In the genomic region with DNA sequence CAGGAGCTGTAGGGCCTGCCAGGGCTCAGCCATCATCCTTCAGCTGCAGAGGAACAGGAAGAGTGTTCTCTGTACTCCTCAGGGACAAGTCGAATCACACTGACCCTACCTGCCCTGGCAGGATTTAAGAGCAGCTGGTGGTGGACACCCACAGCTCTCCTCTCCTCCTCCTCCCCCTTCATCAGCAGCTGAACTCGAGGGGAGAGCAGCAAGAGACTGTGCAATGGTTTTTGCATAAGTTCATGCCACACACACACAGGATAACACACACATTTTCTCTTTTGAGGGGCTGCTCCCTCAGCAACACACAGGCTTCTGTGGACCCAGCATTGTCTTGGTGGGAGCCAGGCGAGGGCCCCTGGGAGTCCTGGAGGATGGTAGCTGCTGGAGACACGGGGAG, we compare ENCODE assay signal across 35 cellular contexts. TPM values are rescaled to one million over a fixed set of nuclear protein-coding genes. Genes with fewer than 3 reads are reported as not detected.
"Had no signal": no experiment of that assay in that cellular context is flagged by ENCODE, and none has a peak within 500 bp of the region (broad histone marks: within the 10 kb centered on the region; RNA-seq: fewer than 3 reads in every experiment).

TSS of gene CST11 (minus strand) at position 101 of the 400 bp plus-strand sequence. CDS start at position 36, 65 bp downstream.

- H3K27ac ChIP-seq: PC-9, VCaP had no signal

- H3K36me3 Mint-ChIP-seq: activated CD8-positive, alpha-beta memory T cell treated with anti-CD3 and anti-CD28 coated beads, Interleukin-2, amount 10 ng/mL, durations not matched to agents 7 days and 5 days; activated naive CD4-positive, alpha-beta T cell treated with anti-CD3 and anti-CD28 coated beads, Interleukin-2, amount 10 ng/mL, durations not matched to agents 7 days and 5 days; activated naive CD8-positive, alpha-beta T cell; brain had no signal

- H3K4me1 Mint-ChIP-seq: brain had no signal

- ATAC-seq: activated CD8-positive, alpha-beta memory T cell treated with anti-CD3 and anti-CD28 coated beads, Interleukin-2, amount 10 ng/mL, durations not matched to agents 7 days and 5 days; activated naive CD8-positive, alpha-beta T cell treated with anti-CD3 and anti-CD28 coated beads, Interleukin-2, amount 50 U/mL, for 24 hours had no signal

- H3K9me3 Mint-ChIP-seq: activated CD4-positive, alpha-beta memory T cell treated with anti-CD3 and anti-CD28 coated beads, Interleukin-2, amount 10 ng/mL, durations not matched to agents 7 days and 5 days; activated naive CD4-positive, alpha-beta T cell treated with anti-CD3 and anti-CD28 coated beads, Interleukin-2, amount 10 ng/mL, durations not matched to agents 7 days and 5 days; activated naive CD8-positive, alpha-beta T cell treated with anti-CD3 and anti-CD28 coated beads, Interleukin-2, amount 50 U/mL, for 24 hours; brain had no signal

- DNase-seq: activated CD4-positive, alpha-beta memory T cell treated with anti-CD3 and anti-CD28 coated beads, Interleukin-2, amount 10 ng/mL, durations not matched to agents 7 days and 5 days; activated CD4-positive, alpha-beta T cell treated with anti-CD3 and anti-CD28 coated beads for 1 hour; activated CD4-positive, alpha-beta T cell treated with anti-CD3 and anti-CD28 coated beads for 48 hours; activated CD4-positive, CD25-positive, alpha-beta regulatory T cell; activated CD8-positive, alpha-beta memory T cell treated with anti-CD3 and anti-CD28 coated beads for 24 hours; activated CD8-positive, alpha-beta memory T cell treated with anti-CD3 and anti-CD28 coated beads, Interleukin-2, amount 10 ng/mL, durations not matched to agents 7 days and 5 days; activated CD8-positive, alpha-beta memory T cell treated with anti-CD3 and anti-CD28 coated beads, Interleukin-2, amount 50 U/mL, for 48 hours; activated effector memory CD4-positive, alpha-beta T cell treated with Interleukin-2 at 50 U/mL for 16 hours; activated naive CD4-positive, alpha-beta T cell treated with anti-CD3 and anti-CD28 coated beads, Interleukin-2, amount 10 ng/mL, durations not matched to agents 7 days and 5 days; activated naive CD8-positive, alpha-beta T cell treated with anti-CD3 and anti-CD28 coated beads, Interleukin-2, amount 50 U/mL, for 24 hours; activated T-cell treated with anti-CD3 and anti-CD28 coated beads, Interleukin-2, amount 50 U/mL, for 48 hours; anterior cingulate cortex; caudate nucleus; cerebellar nuclear complex; NCI-H1105; NCI-H1417 treated with DMSO at 0.1 percent for 48 hours; NCI-H187 treated with DMSO at 0.1 percent for 48 hours; NCI-H2081; NCI-H2171 treated with DMSO at 0.1 percent for 48 hours; NCI-H2227 treated with DMSO at 0.1 percent for 48 hours; NCI-H446; NCI-H524; NCI-H82; PC-9; Right ventricle myocardium superior; SW 1271; T-helper 1 cell; T-helper 2 cell; T-helper 9 cell had no signal

- H2AFZ ChIP-seq: PC-9 had no signal

- H3K27me3 Mint-ChIP-seq: activated naive CD8-positive, alpha-beta T cell had no signal

- H3K4me3 Mint-ChIP-seq: activated CD4-positive, alpha-beta memory T cell treated with anti-CD3 and anti-CD28 coated beads, Interleukin-2, amount 10 ng/mL, durations not matched to agents 7 days and 5 days; activated CD8-positive, alpha-beta memory T cell treated with anti-CD3 and anti-CD28 coated beads, Interleukin-2, amount 10 ng/mL, durations not matched to agents 7 days and 5 days; activated naive CD4-positive, alpha-beta T cell treated with anti-CD3 and anti-CD28 coated beads, Interleukin-2, amount 10 ng/mL, durations not matched to agents 7 days and 5 days; activated naive CD8-positive, alpha-beta T cell; activated naive CD8-positive, alpha-beta T cell treated with anti-CD3 and anti-CD28 coated beads, Interleukin-2, amount 50 U/mL, for 24 hours; brain had no signal

- H3K4me2 ChIP-seq: PC-9 had no signal

- H3K4me3 ChIP-seq: PC-9 had no signal

- H3K27ac Mint-ChIP-seq: activated CD4-positive, alpha-beta memory T cell treated with anti-CD3 and anti-CD28 coated beads, Interleukin-2, amount 10 ng/mL, durations not matched to agents 7 days and 5 days; activated CD8-positive, alpha-beta memory T cell treated with anti-CD3 and anti-CD28 coated beads, Interleukin-2, amount 10 ng/mL, durations not matched to agents 7 days and 5 days; activated naive CD4-positive, alpha-beta T cell treated with anti-CD3 and anti-CD28 coated beads, Interleukin-2, amount 10 ng/mL, durations not matched to agents 7 days and 5 days; activated naive CD8-positive, alpha-beta T cell; activated naive CD8-positive, alpha-beta T cell treated with anti-CD3 and anti-CD28 coated beads, Interleukin-2, amount 50 U/mL, for 24 hours; brain had no signal

RNA-seq across cellular contexts. Expression of gene CST11, which starts in this region (rescaled TPM):
- total RNA-seq: activated CD4-positive, alpha-beta memory T cell treated with anti-CD3 and anti-CD28 coated beads, Interleukin-2, amount 10 ng/mL, durations not matched to agents 7 days and 5 days; activated CD8-positive, alpha-beta memory T cell treated with anti-CD3 and anti-CD28 coated beads, Interleukin-2, amount 10 ng/mL, durations not matched to agents 7 days and 5 days; bronchial epithelial cell; MCF 10A; OCI-LY7; PC-9; Right ventricle myocardium superior had no signal
